Comparison of ENCODE assay signal across 14 cellular contexts in genomic region chr11:61906522-61906909, GRCh38. TPM values are rescaled to one million over a fixed set of nuclear protein-coding genes. Genes with fewer than 3 reads are reported as not detected.
DNase-seq lines count a peak whose midpoint lies in the region; ATAC-seq, FAIRE-seq and TF ChIP-seq lines count a peak whose summit lies in the region.
"Had no signal": no experiment of that assay in that cellular context is flagged by ENCODE, and none has a peak within 500 bp of the region (broad histone marks: within the 10 kb centered on the region; RNA-seq: fewer than 3 reads in every experiment).

No MANE protein-coding gene starts in this region.

- intact Hi-C loops in K562 (cut with micrococcal nuclease) = no loop called here

- H3F3A ChIP-seq in neural progenitor cell (ENCODE audit: low read depth) = peaks cover 3% of the 10 kb centered on the region

- H3K79me2 ChIP-seq in K562 (ENCODE audit: control insufficient read depth, insufficient read depth, low read length) (peaks cover 30% of the 10 kb centered on the region), neural progenitor cell (ENCODE audit: low read depth) (no peaks in the 10 kb centered on the region)

- H3K9me3 Mint-ChIP-seq in stimulated activated naive CD8-positive, alpha-beta T cell treated with anti-CD3 and anti-CD28 coated beads, Interleukin-15, amount 100 ng/mL, for 72 hours = no peaks in the 10 kb centered on the region
- no peaks in the 10 kb centered on the region for H3K9me3 Mint-ChIP-seq in neural progenitor cell
- H3K9me3 Mint-ChIP-seq: CD8-positive, alpha-beta memory T cell; H9 had no signal

- no peak for DNase-seq in stimulated activated naive CD8-positive, alpha-beta T cell treated with anti-CD3 and anti-CD28 coated beads, Interleukin-15, amount 100 ng/mL, for 72 hours
- no peak for DNase-seq in stimulated activated naive CD8-positive, alpha-beta T cell treated with anti-CD3 and anti-CD28 coated beads, Interleukin-15, Interleukin-2, amounts not matched to agents 100 U/mL and 50 U/mL, for 24 hours
- no peak for DNase-seq in K562 (ENCODE audit: extremely low read depth in 1 of 4, low spot score in 3 of 4)
- DNase-seq in neural progenitor cell (ENCODE audit: low spot score) = no peak
- DNase-seq: BE2C; CD8-positive, alpha-beta memory T cell; DMS53; GF-D8; GM23248; H9 had no signal

- H3K27ac Mint-ChIP-seq in stimulated activated naive CD8-positive, alpha-beta T cell treated with anti-CD3 and anti-CD28 coated beads, Interleukin-15, amount 100 ng/mL, for 72 hours = peak overlapping the region; percentile 81
- peak overlapping the region; percentile 33 for H3K27ac Mint-ChIP-seq in neural progenitor cell
- H3K27ac Mint-ChIP-seq: CD8-positive, alpha-beta memory T cell had no signal

- in situ Hi-C loops in K562 (cut with MboI) = no loop called here

- TF ChIP-seq CTCF in K562 (IDR thresholded peaks at IDR 0.05 in 2 of 3, conservative IDR thresholded peaks at IDR 0.05 in 1 of 3; ENCODE audit: insufficient read depth in 2 of 3, low read depth in 1 of 3, low read length in 3 of 3) (no peak), neural progenitor cell (IDR thresholded peaks at IDR 0.05) (no peak)

- BruUV-seq in K562 (replicated peaks; lab: Mats Ljungman, UMichigan) = no TSS peak

- H2AFZ ChIP-seq in K562 (ENCODE audit: low read depth, low read length) (no peak overlapping the region), neural progenitor cell (replicated peaks) (no peak overlapping the region)
- H2AFZ ChIP-seq: GM23248 had no signal

- H3K4me3 Mint-ChIP-seq in stimulated activated naive CD8-positive, alpha-beta T cell treated with anti-CD3 and anti-CD28 coated beads, Interleukin-15, amount 100 ng/mL, for 72 hours = no peak overlapping the region
- H3K4me3 Mint-ChIP-seq in neural progenitor cell = no peak overlapping the region
- H3K4me3 Mint-ChIP-seq: CD8-positive, alpha-beta memory T cell; H9 had no signal

- no peak for TF ChIP-seq EP300 in K562 (IDR thresholded peaks at IDR 0.05; ENCODE audit: low read length)

- no peak for FAIRE-seq in K562 (lab: Jason Lieb, UNC)
- FAIRE-seq: A549, HTR-8/SVneo had no signal

- peaks cover 19% of the 10 kb centered on the region; the same call in 1 of the 2 replicates for H4K20me1 ChIP-seq in K562 (replicated peaks; ENCODE audit: control insufficient read depth, insufficient read depth, low read length)
- H4K20me1 ChIP-seq in neural progenitor cell (ENCODE audit: low read depth) = no peaks in the 10 kb centered on the region

- H3K4me1 ChIP-seq in K562 (replicated peaks in 1 of 2; ENCODE audit: control insufficient read depth in 2 of 2, insufficient read depth in 2 of 2, low read length in 2 of 2) (peaks cover 14 to 51% of the 10 kb centered on the region in 2 experiments), neural progenitor cell (peaks cover 12% of the 10 kb centered on the region)
- H3K4me1 ChIP-seq: A549, BE2C had no signal

- WGBS in K562 (ENCODE audit: insufficient coverage, low coverage, missing lambda C conversion rate) = 82% methylated on average over 14 of the region's 14 CpGs

- TF ChIP-seq RAD21 in K562 (CRISPR knock-in tag; conservative IDR thresholded peaks at IDR 0.05 in 1 of 2, IDR thresholded peaks at IDR 0.05 in 1 of 2) = no peak

- H3K9ac ChIP-seq in K562 (ENCODE audit: insufficient read depth in 1 of 2, low read depth in 2 of 2, low read length in 2 of 2) (peak overlapping the region in 1 of 2 experiments; percentile 46; a peak in 1 of 4 replicates), neural progenitor cell (no peak overlapping the region)
- H3K9ac ChIP-seq: GM23248 had no signal

- peaks cover 10% of the 10 kb centered on the region for H3K27me3 Mint-ChIP-seq in stimulated activated naive CD8-positive, alpha-beta T cell treated with anti-CD3 and anti-CD28 coated beads, Interleukin-15, amount 100 ng/mL, for 72 hours
- H3K27me3 Mint-ChIP-seq in neural progenitor cell (ENCODE audit: insufficient read depth, low read depth) = peaks cover 8% of the 10 kb centered on the region

- H3K9me3 ChIP-seq in K562 (replicated peaks; ENCODE audit: control insufficient read depth, insufficient read depth, low read depth, low read length) (no peaks in the 10 kb centered on the region), neural progenitor cell (ENCODE audit: low read depth) (no peaks in the 10 kb centered on the region)
- H3K9me3 ChIP-seq: A549, BE2C had no signal

- H3K9me1 ChIP-seq in K562 (ENCODE audit: control insufficient read depth, insufficient read depth, low read length) = peaks cover 10% of the 10 kb centered on the region

- H3K27ac ChIP-seq in K562 (ENCODE audit: extremely low read depth, low read depth, low read length) (no peak overlapping the region), neural progenitor cell (no peak overlapping the region)
- H3K27ac ChIP-seq: A549, GM23248 had no signal

- POLR2A ChIA-PET in K562 (lab: Yijun Ruan, JAX) = interaction anchor here (0.6 to 1.1 kb wide), 3 partner anchors 13 to 124 kb away, joined by 4 to 6 read pairs (median 4); no protein-coding TSS in a partner anchor

- H3K4me3 ChIP-seq in K562 (no peak overlapping the region), neural progenitor cell (no peak overlapping the region)
- H3K4me3 ChIP-seq: A549, GM23248 had no signal

- no peak for ATAC-seq in stimulated activated naive CD8-positive, alpha-beta T cell treated with anti-CD3 and anti-CD28 coated beads, Interleukin-15, amount 100 ng/mL, for 72 hours
- no peak for ATAC-seq in stimulated activated naive CD8-positive, alpha-beta T cell treated with anti-CD3 and anti-CD28 coated beads, Interleukin-15, Interleukin-2, amounts not matched to agents 100 U/mL and 50 U/mL, for 24 hours
- ATAC-seq in K562 = no peak
- no peak for ATAC-seq in HG03342 (IDR thresholded peaks at IDR 0.05; ENCODE audit: unreplicated experiment)
- no peak for ATAC-seq in GM18505 (IDR thresholded peaks at IDR 0.05; ENCODE audit: unreplicated experiment)
- ATAC-seq: A549 had no signal

- H3K27me3 ChIP-seq in K562 (ENCODE audit: control insufficient read depth in 2 of 2, insufficient read depth in 2 of 2, low read length in 2 of 2) (no peaks in the 10 kb centered on the region), neural progenitor cell (no peaks in the 10 kb centered on the region)
- H3K27me3 ChIP-seq: BE2C had no signal

- H3K36me3 ChIP-seq in K562 (ENCODE audit: control insufficient read depth, insufficient read depth, low read length) = peaks cover 65% of the 10 kb centered on the region; the same call in 2 of the 3 replicates
- no peaks in the 10 kb centered on the region for H3K36me3 ChIP-seq in neural progenitor cell
- H3K36me3 ChIP-seq: BE2C had no signal

- H3K36me3 Mint-ChIP-seq in neural progenitor cell = no peaks in the 10 kb centered on the region
- H3K36me3 Mint-ChIP-seq: CD8-positive, alpha-beta memory T cell had no signal

- CTCF ChIA-PET in K562 (lab: Yijun Ruan, JAX; ENCODE audit: low intra/inter-chr PET ratio) = no interaction called here

- no peaks in the 10 kb centered on the region for H3K4me1 Mint-ChIP-seq in stimulated activated naive CD8-positive, alpha-beta T cell treated with anti-CD3 and anti-CD28 coated beads, Interleukin-15, amount 100 ng/mL, for 72 hours
- H3K4me1 Mint-ChIP-seq in neural progenitor cell = peaks cover 15% of the 10 kb centered on the region
- H3K4me1 Mint-ChIP-seq: CD8-positive, alpha-beta memory T cell had no signal

- H3K4me2 ChIP-seq in K562 (ENCODE audit: insufficient read depth, low read length) = no peak overlapping the region
- no peak overlapping the region for H3K4me2 ChIP-seq in neural progenitor cell
- H3K4me2 ChIP-seq: A549 had no signal

- TF ChIP-seq POLR2A in K562 (conservative IDR thresholded peaks at IDR 0.05) = no peak
- no peak for TF ChIP-seq POLR2A in GM18505 (IDR thresholded peaks at IDR 0.05; ENCODE audit: borderline replicate concordance, extremely low read depth, insufficient read depth, insufficient read length)

RNA-seq across cellular contexts. Expression of gene RAB3IL1, which starts 10.8 kb away (rescaled TPM):
- total RNA-seq in K562 (2011; cell fraction: chromatin; rRNA removed; ENCODE audit: low replicate concordance) = 21.2 and 46.4 TPM in 2 replicates
- 27.3 and 33.0 TPM in 2 replicates for total RNA-seq in K562 (2011; cell fraction: nucleolus; rRNA removed)
- 19.3 and 24.0 TPM in 2 replicates for total RNA-seq in K562 (2011; cell fraction: nucleoplasm; rRNA removed)
- 17.6 and 19.8 TPM in 2 replicates for total RNA-seq in K562 (2014; rRNA removed)
- 2.0 and 3.7 TPM in 2 replicates for total RNA-seq in K562 (2014; rRNA removed; fragmentation: Illumina TruSeq; extraction: Trizol)
- 8.9 and 10.3 TPM in 2 replicates for total RNA-seq in K562 (2015; rRNA removed; fragmentation: Illumina TruSeq; extraction: Trizol)
- 42.6 and 46.2 TPM in 2 replicates for total RNA-seq in K562 (2021)
- polyA plus RNA-seq in K562 (2011; rRNA removed) = 15.5 and 17.7 TPM in 2 replicates
- polyA plus RNA-seq in K562 (2011; cell fraction: cytosol; rRNA removed) = 18.3 and 41.7 TPM in 2 replicates
- polyA plus RNA-seq in K562 (2011; cell fraction: nucleus; rRNA removed) = 25.8 and 42.6 TPM in 2 replicates
- polyA plus RNA-seq in K562 (2012) = 15.9 and 29.1 TPM in 2 replicates
- 25.1 and 31.8 TPM in 2 replicates for polyA plus RNA-seq in K562 (2014; fragmentation: Illumina TruSeq; extraction: Trizol)
- under 1 TPM; 0.15 to 0.25 TPM for polyA plus RNA-seq in K562 (2014; fragmentation: Nextera tagmentation; extraction: Ambion mirVana)
- 28.2 and 29.7 TPM in 2 replicates for polyA plus RNA-seq in K562 (2014; rRNA removed)
- polyA minus RNA-seq in K562 (2011; rRNA and poly(A)+ RNA removed) = 6.1 and 11.2 TPM in 2 replicates
- polyA minus RNA-seq in K562 (2011; cell fraction: cytosol; rRNA and poly(A)+ RNA removed) = 22.8 and 26.0 TPM in 2 replicates
- polyA minus RNA-seq in K562 (2011; cell fraction: nucleus; rRNA and poly(A)+ RNA removed) = 13.3 and 13.9 TPM in 2 replicates
- 1.4 TPM in 2 replicates for total RNA-seq in neural progenitor cell (ENCODE audit: low replicate concordance)
- polyA plus RNA-seq: CD8-positive, alpha-beta memory T cell had no signal

RNA-seq across cellular contexts. Expression of gene FADS3, which starts 15.2 kb away (rescaled TPM):
- 196 and 689 TPM in 2 replicates for total RNA-seq in K562 (2011; cell fraction: chromatin; rRNA removed; ENCODE audit: low replicate concordance)
- 626 and 786 TPM in 2 replicates for total RNA-seq in K562 (2011; cell fraction: nucleolus; rRNA removed)
- total RNA-seq in K562 (2011; cell fraction: nucleoplasm; rRNA removed) = 287 and 362 TPM in 2 replicates
- total RNA-seq in K562 (2014; rRNA removed) (92.7 and 125 TPM in 2 replicates), K562 (2014; rRNA removed; fragmentation: Illumina TruSeq; extraction: Trizol) (18.6 and 32.4 TPM in 2 replicates), K562 (2015; rRNA removed; fragmentation: Illumina TruSeq; extraction: Trizol) (55.1 and 55.3 TPM in 2 replicates), K562 (2021) (105 and 106 TPM in 2 replicates), neural progenitor cell (ENCODE audit: low replicate concordance) (10.1 and 28.7 TPM in 2 replicates)
- polyA plus RNA-seq in K562 (2011; rRNA removed) (148 and 226 TPM in 2 replicates), K562 (2014; fragmentation: Illumina TruSeq; extraction: Trizol) (92.0 and 101 TPM in 2 replicates), K562 (2014; fragmentation: Nextera tagmentation; extraction: Ambion mirVana) (1 to 10 TPM in 1 of 2 experiments, under 1 TPM in 1; 0.97 to 3.3 TPM), K562 (2014; rRNA removed) (133 and 139 TPM in 2 replicates)
- 155 and 315 TPM in 2 replicates for polyA plus RNA-seq in K562 (2011; cell fraction: cytosol; rRNA removed)
- 2,057 and 2,412 TPM in 2 replicates for polyA plus RNA-seq in K562 (2011; cell fraction: nucleus; rRNA removed)
- 65.8 and 82.0 TPM in 2 replicates for polyA plus RNA-seq in K562 (2012)
- polyA minus RNA-seq in K562 (2011; rRNA and poly(A)+ RNA removed) = 33.8 and 64.4 TPM in 2 replicates
- polyA minus RNA-seq in K562 (2011; cell fraction: cytosol; rRNA and poly(A)+ RNA removed) = 109 and 120 TPM in 2 replicates
- 200 TPM in 2 replicates for polyA minus RNA-seq in K562 (2011; cell fraction: nucleus; rRNA and poly(A)+ RNA removed)

RNA-seq across cellular contexts. Expression of gene BEST1, which starts 43.6 kb away (rescaled TPM):
- 4.5 and 6.1 TPM in 2 replicates for total RNA-seq in K562 (2011; cell fraction: chromatin; rRNA removed; ENCODE audit: low replicate concordance)
- 4.7 and 5.5 TPM in 2 replicates for total RNA-seq in K562 (2011; cell fraction: nucleolus; rRNA removed)
- total RNA-seq in K562 (2011; cell fraction: nucleoplasm; rRNA removed) = 4.4 and 5.5 TPM in 2 replicates
- 0.36 and 0.61 TPM in 2 replicates for total RNA-seq in K562 (2014; rRNA removed)
- 0.35 and 0.40 TPM in 2 replicates for total RNA-seq in K562 (2014; rRNA removed; fragmentation: Illumina TruSeq; extraction: Trizol)
- total RNA-seq in K562 (2015; rRNA removed; fragmentation: Illumina TruSeq; extraction: Trizol) = 0.07 and 0.11 TPM in 2 replicates
- 0.85 and 1.0 TPM in 2 replicates for total RNA-seq in K562 (2021)
- polyA plus RNA-seq in K562 (2011; rRNA removed) = 0.22 and 0.49 TPM in 2 replicates
- polyA plus RNA-seq in K562 (2011; cell fraction: cytosol; rRNA removed) = 0.15 and 0.35 TPM in 2 replicates
- polyA plus RNA-seq in K562 (2011; cell fraction: nucleus; rRNA removed) = 1.4 and 1.9 TPM in 2 replicates
- 1.0 and 15.0 TPM in 2 replicates for polyA plus RNA-seq in K562 (2012)
- 0.73 and 0.86 TPM in 2 replicates for polyA plus RNA-seq in K562 (2014; fragmentation: Illumina TruSeq; extraction: Trizol)
- polyA plus RNA-seq in K562 (2014; fragmentation: Nextera tagmentation; extraction: Ambion mirVana) = under 1 TPM; 0.27 to 0.62 TPM
- polyA plus RNA-seq in K562 (2014; rRNA removed) = 1.3 TPM in 2 replicates
- polyA minus RNA-seq in K562 (2011; rRNA and poly(A)+ RNA removed) = 0.28 and 0.66 TPM in 2 replicates
- polyA minus RNA-seq in K562 (2011; cell fraction: cytosol; rRNA and poly(A)+ RNA removed) = not detected in 2 replicates
- 0.67 and 2.3 TPM in 2 replicates for polyA minus RNA-seq in K562 (2011; cell fraction: nucleus; rRNA and poly(A)+ RNA removed)
- 0.15 TPM in 1 of 2 replicates, not detected in the other for total RNA-seq in neural progenitor cell (ENCODE audit: low replicate concordance)
